In genomic region chr1:53526451-53527101, GRCh38 we compare ENCODE assay signal across 14 cellular contexts.
DNase-seq lines count a peak whose midpoint lies in the region; ATAC-seq and TF ChIP-seq lines count a peak whose summit lies in the region.
"Had no signal": no experiment of that assay in that cellular context is flagged by ENCODE, and none has a peak within 500 bp of the region (broad histone marks: within the 10 kb centered on the region; RNA-seq: fewer than 3 reads in every experiment).

No MANE protein-coding gene starts in this region.

- CTCF ChIA-PET in A673 (lab: Charles Lee), result no interaction called here

- no TSS peak for BruUV-seq in A673 (replicated peaks; lab: Mats Ljungman, UMichigan)

- no peak for ATAC-seq in gastrocnemius medialis
- no peak for ATAC-seq in GM18873 (IDR thresholded peaks at IDR 0.05; ENCODE audit: low FRiP score, unreplicated experiment)

- no peak overlapping the region for H3K27ac ChIP-seq in muscle layer of colon (ENCODE audit: low read depth, low read length)
- peak overlapping the region; percentile 42 for H3K27ac ChIP-seq in vagina
- no peak overlapping the region for H3K27ac ChIP-seq in gastrocnemius medialis
- no peak overlapping the region for H3K27ac ChIP-seq in A673 (ENCODE audit: low read depth, low read length, poor library complexity, severe bottlenecking)
- H3K27ac ChIP-seq: PC-9, WERI-Rb-1 had no signal

- H3K9me3 ChIP-seq in muscle layer of colon (ENCODE audit: low read length), result no peaks in the 10 kb centered on the region
- no peaks in the 10 kb centered on the region for H3K9me3 ChIP-seq in vagina
- H3K9me3 ChIP-seq in gastrocnemius medialis, result no peaks in the 10 kb centered on the region
- H3K9me3 ChIP-seq in A673 (ENCODE audit: low read depth, low read length, poor library complexity, severe bottlenecking), result no peaks in the 10 kb centered on the region

- H3K4me3 ChIP-seq in fibroblast of the aortic adventitia (ENCODE audit: low read depth, low read length) (no peak overlapping the region), muscle layer of colon (ENCODE audit: low read depth in 1 of 2, low read length in 2 of 2) (peak overlapping the region; percentile 13 to 23), vagina (no peak overlapping the region), gastrocnemius medialis (no peak overlapping the region), A673 (ENCODE audit: low read depth, low read length, poor library complexity, severe bottlenecking) (no peak overlapping the region)
- H3K4me3 ChIP-seq: PC-9 had no signal

- H3K27me3 ChIP-seq in muscle layer of colon (ENCODE audit: control insufficient read depth in 1 of 2, insufficient read depth in 2 of 2, low read length in 2 of 2), result no peaks in the 10 kb centered on the region
- no peaks in the 10 kb centered on the region for H3K27me3 ChIP-seq in vagina
- H3K27me3 ChIP-seq in gastrocnemius medialis, result no peaks in the 10 kb centered on the region
- no peaks in the 10 kb centered on the region for H3K27me3 ChIP-seq in A673 (replicated peaks; ENCODE audit: insufficient read depth, low read depth, low read length, poor library complexity)

- peaks cover 23% of the 10 kb centered on the region for H3K4me1 ChIP-seq in muscle layer of colon (ENCODE audit: insufficient read depth, low read length)
- H3K4me1 ChIP-seq in vagina, result peaks cover 42% of the 10 kb centered on the region
- peaks cover 0 to 7% of the 10 kb centered on the region in 2 donors for H3K4me1 ChIP-seq in gastrocnemius medialis
- H3K4me1 ChIP-seq in A673 (ENCODE audit: insufficient read depth, low read length, poor library complexity, severe bottlenecking), result no peaks in the 10 kb centered on the region

- peak; percentile 64 for DNase-seq in SK-N-DZ (ENCODE audit: low spot score)
- DNase-seq in fibroblast of the aortic adventitia (ENCODE audit: low read depth), result peak; percentile 63
- no peak for DNase-seq in vagina (ENCODE audit: extremely low spot score in 2 of 2)
- no peak for DNase-seq in gastrocnemius medialis
- DNase-seq in A673 (ENCODE audit: low spot score), result no peak
- DNase-seq: activated effector memory CD4-positive, alpha-beta T cell treated with anti-CD3 and anti-CD28 coated beads, Interleukin-2, amount 50 U/mL, for 16 hours; effector CD4-positive, alpha-beta T cell; EL; NCI-H187 treated with DMSO at 0.1 percent for 48 hours; PC-9; small intestine; WERI-Rb-1 had no signal

- POLR2A ChIA-PET in A673 (lab: Charles Lee; ENCODE audit: low non-redundant PET), result no interaction called here

- intact Hi-C loops in vagina (cut with DNase I) (no loop called here), gastrocnemius medialis (cut with DNase I; ENCODE audit: low total_unique reads) (no loop called here), A673 (cut with micrococcal nuclease; ENCODE audit: unreplicated experiment) (no loop called here)

- TF ChIP-seq CTCF in fibroblast of the aortic adventitia (IDR thresholded peaks at IDR 0.05; ENCODE audit: insufficient read depth, low read length) (no peak), vagina (IDR thresholded peaks at IDR 0.05) (no peak), gastrocnemius medialis (IDR thresholded peaks at IDR 0.05 in 4 of 5, conservative IDR thresholded peaks at IDR 0.05 in 1 of 5) (no peak), A673 (conservative IDR thresholded peaks at IDR 0.05; ENCODE audit: low read depth, low read length) (no peak)

- no peak overlapping the region for H3K9ac ChIP-seq in muscle layer of colon (ENCODE audit: low read length)

- in situ Hi-C loops in gastrocnemius medialis (cut with MboI; ENCODE audit: low sequenced_read_pairs in 4 of 4), result no loop called here

- H3K36me3 ChIP-seq in muscle layer of colon (ENCODE audit: insufficient read depth, low read length) (no peaks in the 10 kb centered on the region), vagina (no peaks in the 10 kb centered on the region), gastrocnemius medialis (no peaks in the 10 kb centered on the region), A673 (ENCODE audit: insufficient read depth, low read length, poor library complexity, severe bottlenecking) (no peaks in the 10 kb centered on the region)
- H3K36me3 ChIP-seq: WERI-Rb-1 had no signal

- no peak for TF ChIP-seq POLR2A in vagina (IDR thresholded peaks at IDR 0.05)
- no peak for TF ChIP-seq POLR2A in gastrocnemius medialis (IDR thresholded peaks at IDR 0.05)

Comparison
In these comparisons a context has a peak if more than half of its experiments do, and no peak if none do; other contexts are left out.
1. DNase-seq: peak in SK-N-DZ (single experiment) and fibroblast of the aortic adventitia (single experiment); none in vagina (0 of 2), gastrocnemius medialis (0 of 2) and A673 (single experiment).
2. H3K4me3 ChIP-seq: peak in muscle layer of colon (2 of 2); none in fibroblast of the aortic adventitia (single experiment), vagina (0 of 2), gastrocnemius medialis (0 of 4) and A673 (single experiment).